7 cellular contexts compared by ENCODE assay signal in genomic region chr5:175913835-175914672, GRCh38. TPM values are rescaled to one million over a fixed set of nuclear protein-coding genes. Genes with fewer than 3 reads are reported as not detected.
"Had no signal": no experiment of that assay in that cellular context is flagged by ENCODE, and none has a peak within 500 bp of the region (broad histone marks: within the 10 kb centered on the region; RNA-seq: fewer than 3 reads in every experiment).

No MANE protein-coding gene starts in this region.

RNA-seq across cellular contexts. Expression of gene CPLX2, which starts 42.7 kb away (rescaled TPM):
- total RNA-seq: cardiac muscle cell; epithelial cell of proximal tubule; kidney epithelial cell; naive thymus-derived CD4-positive, alpha-beta T cell; pulmonary artery endothelial cell; thoracic aorta had no signal
- polyA plus RNA-seq: naive thymus-derived CD4-positive, alpha-beta T cell; ovary had no signal
